Comparison of ENCODE assay signal across 18 cellular contexts in genomic region chr9:88978034-88978433, GRCh38. TPM values are rescaled to one million over a fixed set of nuclear protein-coding genes. Genes with fewer than 3 reads are reported as not detected.
"Had no signal": no experiment of that assay in that cellular context is flagged by ENCODE, and none has a peak within 500 bp of the region (broad histone marks: within the 10 kb centered on the region; RNA-seq: fewer than 3 reads in every experiment).

No MANE protein-coding gene starts in this region.

- ATAC-seq: activated T-cell treated with anti-CD3 and anti-CD28 coated beads, Interleukin-2, amount 50 U/mL, for 72 hours had no signal

- DNase-seq: activated B cell treated with CpG ODN at 0.5 μM for 24 hours; activated CD4-positive, alpha-beta memory T cell treated with anti-CD3 and anti-CD28 coated beads, Interleukin-2, amount 10 ng/mL, durations not matched to agents 7 days and 5 days; activated CD4-positive, alpha-beta T cell treated with anti-CD3 and anti-CD28 coated beads for 4 hours; activated effector memory CD4-positive, alpha-beta T cell treated with anti-CD3 and anti-CD28 coated beads, Interleukin-2, amount 50 U/mL, for 16 hours; activated naive CD4-positive, alpha-beta T cell treated with anti-CD3 and anti-CD28 coated beads, Interleukin-2, amount 50 U/mL, for 16 hours; activated T-cell treated with anti-CD3 and anti-CD28 coated beads, Interleukin-2, amount 50 U/mL, for 72 hours; aorta; effector CD8-positive, alpha-beta T cell; esophagus squamous epithelium; nephron progenitor cell; nucleus accumbens; stimulated activated CD4-positive, alpha-beta T cell treated with anti-CD3 and anti-CD28 coated beads, Interleukin-12 subunit alpha, Interleukin-12 subunit beta, amount 100 ng/mL, for 4 hours; stimulated activated CD4-positive, alpha-beta T cell treated with anti-CD3 and anti-CD28 coated beads, Interleukin-1b, Interleukin-23, amount 100 ng/mL, for 48 hours; stimulated activated CD8-positive, alpha-beta memory T cell treated with anti-CD3 and anti-CD28 coated beads, Interleukin-4, amount 100 ng/mL, for 48 hours; stimulated activated naive CD4-positive, alpha-beta T cell treated with Interleukin-2 at 50 U/mL for 16 hours had no signal

- H3K27ac Mint-ChIP-seq: activated B cell treated with CpG ODN at 0.5 μM for 24 hours; activated CD4-positive, alpha-beta memory T cell treated with anti-CD3 and anti-CD28 coated beads, Interleukin-2, amount 10 ng/mL, durations not matched to agents 7 days and 5 days; activated T-cell treated with anti-CD3 and anti-CD28 coated beads, Interleukin-2, amount 50 U/mL, for 72 hours; dendritic cell treated with granulocyte-macrophage colony-stimulating factor and Interleukin-4, amounts not matched to agents 40 ng/mL and 50 ng/mL, for 4 days; T-helper 2 cell treated with Interferon-gamma antibody and Interleukin-4, amounts not matched to agents 5 μg/mL and 100 μg/mL, for 36 hours had no signal

- H3K27ac ChIP-seq: esophagus squamous epithelium, tibial nerve had no signal

- H3K9me3 Mint-ChIP-seq: activated B cell treated with CpG ODN at 0.5 μM for 24 hours; activated CD4-positive, alpha-beta memory T cell treated with anti-CD3 and anti-CD28 coated beads, Interleukin-2, amount 10 ng/mL, durations not matched to agents 7 days and 5 days; activated T-cell treated with anti-CD3 and anti-CD28 coated beads, Interleukin-2, amount 50 U/mL, for 72 hours had no signal

- H3K9me3 ChIP-seq: esophagus squamous epithelium had no signal

- H3K36me3 ChIP-seq: esophagus squamous epithelium, tibial nerve had no signal

- H3K4me3 ChIP-seq: esophagus squamous epithelium, tibial nerve had no signal

- H3K27me3 ChIP-seq: esophagus squamous epithelium, tibial nerve had no signal

- H3K4me1 Mint-ChIP-seq: activated B cell treated with CpG ODN at 0.5 μM for 24 hours; activated CD4-positive, alpha-beta memory T cell treated with anti-CD3 and anti-CD28 coated beads, Interleukin-2, amount 10 ng/mL, durations not matched to agents 7 days and 5 days had no signal

- H3K4me3 Mint-ChIP-seq: activated B cell treated with CpG ODN at 0.5 μM for 24 hours; activated CD4-positive, alpha-beta memory T cell treated with anti-CD3 and anti-CD28 coated beads, Interleukin-2, amount 10 ng/mL, durations not matched to agents 7 days and 5 days; activated T-cell treated with anti-CD3 and anti-CD28 coated beads, Interleukin-2, amount 50 U/mL, for 72 hours; dendritic cell treated with granulocyte-macrophage colony-stimulating factor and Interleukin-4, amounts not matched to agents 40 ng/mL and 50 ng/mL, for 4 days; nephron progenitor cell; T-helper 2 cell treated with Interferon-gamma antibody and Interleukin-4, amounts not matched to agents 5 μg/mL and 100 μg/mL, for 36 hours had no signal

RNA-seq across cellular contexts. Expression of gene S1PR3, which starts 13.2 kb away (rescaled TPM):
- total RNA-seq: activated B cell treated with CpG ODN at 0.5 μM for 24 hours; activated CD4-positive, alpha-beta memory T cell treated with anti-CD3 and anti-CD28 coated beads, Interleukin-2, amount 10 ng/mL, durations not matched to agents 7 days and 5 days had no signal
